In genomic region chr1:246860401-246860800, GRCh38 we compare ENCODE assay signal across 17 cellular contexts.
"Had no signal": no experiment of that assay in that cellular context is flagged by ENCODE, and none has a peak within 500 bp of the region (broad histone marks: within the 10 kb centered on the region; RNA-seq: fewer than 3 reads in every experiment).

No MANE protein-coding gene starts in this region.

- H3K27me3 ChIP-seq: adrenal gland, neutrophil, thyroid gland had no signal

- H3K9me3 ChIP-seq: adrenal gland, neutrophil, thyroid gland had no signal

- DNase-seq: activated CD4-positive, alpha-beta T cell treated with anti-CD3 and anti-CD28 coated beads, Interleukin-2, amount 50 U/mL, for 1 hour; activated effector memory CD4-positive, alpha-beta T cell treated with Interleukin-2 at 50 U/mL for 16 hours; activated T-cell treated with anti-CD3 and anti-CD28 coated beads for 4 hours; adrenal gland; central memory CD4-positive, alpha-beta T cell; effector CD4-positive, alpha-beta T cell; kidney; left ventricle myocardium superior; mesendoderm; natural killer cell; retina; stimulated activated CD4-positive, alpha-beta T cell treated with anti-CD3 and anti-CD28 coated beads, Interleukin-2, amount 100 ng/mL, for 48 hours; thyroid gland had no signal

- H3K27ac ChIP-seq: adrenal gland, coronary artery, neutrophil, thyroid gland had no signal

- ATAC-seq: activated CD4-positive, CD25-positive, alpha-beta regulatory T cell treated with anti-CD3 and anti-CD28 coated beads, Interleukin-2, amount 50 U/mL, for 24 hours; left ventricle myocardium superior; natural killer cell; stimulated activated memory B cell treated with anti-CD40 and anti-IgM and Interleukin-4, amounts not matched to agents 10 μg/mL and 1 μg/mL and 100 μg/mL, for 72 hours had no signal

- H3K4me1 ChIP-seq: thyroid gland had no signal

- H3K4me3 ChIP-seq: adrenal gland, coronary artery, thyroid gland had no signal
